21 cellular contexts compared by ENCODE assay signal in genomic region chr10:114336823-114337509, GRCh38.
DNase-seq lines count a peak whose midpoint lies in the region; ATAC-seq, FAIRE-seq and TF ChIP-seq lines count a peak whose summit lies in the region.
"Had no signal": no experiment of that assay in that cellular context is flagged by ENCODE, and none has a peak within 500 bp of the region (broad histone marks: within the 10 kb centered on the region; RNA-seq: fewer than 3 reads in every experiment).

No MANE protein-coding gene starts in this region.

- TF ChIP-seq EP300 in GM12878 (IDR thresholded peaks at IDR 0.05; ENCODE audit: borderline replicate concordance in 1 of 2, control insufficient read depth in 1 of 2, low read depth in 2 of 2, low read length in 2 of 2), result no peak

- TF ChIP-seq CTCF in GM12878 (IDR thresholded peaks at IDR 0.05 in 2 of 3, conservative IDR thresholded peaks at IDR 0.05 in 1 of 3; ENCODE audit: control insufficient read depth in 2 of 3, extremely low read depth in 1 of 3, insufficient read depth in 1 of 3, low read depth in 3 of 3, low read length in 3 of 3) (no peak), nephron (IDR thresholded peaks at IDR 0.05; ENCODE audit: unreplicated experiment in 3 of 3) (no peak), progenitor cell of endocrine pancreas (IDR thresholded peaks at IDR 0.05; ENCODE audit: unreplicated experiment) (no peak)

- H4K20me1 ChIP-seq in BLaER1, result no peaks in the 10 kb centered on the region
- H4K20me1 ChIP-seq in GM12878 (ENCODE audit: control insufficient read depth, insufficient read depth), result no peaks in the 10 kb centered on the region

- no peak overlapping the region for H3K27ac ChIP-seq in BLaER1
- H3K27ac ChIP-seq in HUES48 (ENCODE audit: low read depth, low read length), result peak overlapping the region; percentile 80
- no peak overlapping the region for H3K27ac ChIP-seq in GM12878 (ENCODE audit: control insufficient read depth, insufficient read depth)
- H3K27ac ChIP-seq: gastroesophageal sphincter, PC-9, SJSA1, testis had no signal

- WGBS in GM12878 (ENCODE audit: insufficient coverage, insufficient replicate concordance, low lambda C conversion rate, missing lambda C conversion rate), result 43% methylated on average over 10 of the region's 10 CpGs

- SMC1A ChIA-PET in GM12878 (lab: Charles Lee; ENCODE audit: uncharacterized antibody, unreplicated experiment), result interaction anchor here (0.9 to 1.4 kb wide), 3 partner anchors 13 to 60 kb away, joined by 3 read pairs; no protein-coding TSS in a partner anchor

- peaks cover 3% of the 10 kb centered on the region for H3K27me3 Mint-ChIP-seq in nephron (ENCODE audit: low read depth)
- peaks cover 19% of the 10 kb centered on the region for H3K27me3 Mint-ChIP-seq in progenitor cell of endocrine pancreas
- H3K27me3 Mint-ChIP-seq: CD4-positive, CD25-positive, alpha-beta regulatory T cell had no signal

- H3K36me3 ChIP-seq in BLaER1, result no peaks in the 10 kb centered on the region
- H3K36me3 ChIP-seq in HUES48 (ENCODE audit: control insufficient read depth, insufficient read depth, low read length), result no peaks in the 10 kb centered on the region
- no peaks in the 10 kb centered on the region for H3K36me3 ChIP-seq in GM12878 (ENCODE audit: control insufficient read depth in 2 of 2, insufficient read depth in 2 of 2, low read length in 1 of 2)
- H3K36me3 ChIP-seq: SJSA1 had no signal

- H3K9me3 ChIP-seq in BLaER1, result no peaks in the 10 kb centered on the region
- no peaks in the 10 kb centered on the region for H3K9me3 ChIP-seq in HUES48 (ENCODE audit: control insufficient read depth, insufficient read depth, low read length)
- H3K9me3 ChIP-seq in GM12878 (replicated peaks; ENCODE audit: control insufficient read depth, insufficient read depth, low read length), result no peaks in the 10 kb centered on the region
- H3K9me3 ChIP-seq: gastroesophageal sphincter, SJSA1, testis had no signal

- H3K27ac Mint-ChIP-seq in nephron (peak overlapping the region; percentile 32 to 81 (median 78)), progenitor cell of endocrine pancreas (no peak overlapping the region)
- H3K27ac Mint-ChIP-seq: CD4-positive, CD25-positive, alpha-beta regulatory T cell; dendritic cell treated with granulocyte-macrophage colony-stimulating factor and Interleukin-4, amounts not matched to agents 40 ng/mL and 50 ng/mL, for 4 days had no signal

- H3K27me3 ChIP-seq in BLaER1 (no peaks in the 10 kb centered on the region), HUES48 (ENCODE audit: control insufficient read depth, insufficient read depth, low read length) (0 out of 2 replicates have a peak, but pooled peaks cover 2% of the 10 kb centered on the region), GM12878 (replicated peaks in 1 of 2; ENCODE audit: control insufficient read depth in 2 of 2, insufficient read depth in 2 of 2, low read length in 1 of 2) (peaks cover 0 to 2% of the 10 kb centered on the region in 2 experiments; a peak in 3 of 4 replicates)
- H3K27me3 ChIP-seq: gastroesophageal sphincter, SJSA1, testis had no signal

- DNase-seq in GM12878 (ENCODE audit: low read depth, low spot score) (no peak), NCI-H526 treated with DMSO at 0.1 percent for 48 hours (lab: John Stamatoyannopoulos, UW) (no peak), COLO829 (ENCODE audit: low spot score) (no peak), progenitor cell of endocrine pancreas (ENCODE audit: low spot score, unreplicated experiment) (no peak), ecto neural progenitor cell (ENCODE audit: low spot score) (no peak)
- DNase-seq: Karpas-422; left cardiac atrium; midbrain; NCI-H1105; NCI-H748 treated with DMSO at 0.1 percent for 48 hours; nephron progenitor cell; PC-9; stimulated activated CD4-positive, alpha-beta T cell treated with anti-CD3 and anti-CD28 coated beads, Interleukin-12 subunit alpha, Interleukin-12 subunit beta, amount 100 ng/mL, for 4 hours; testis had no signal

- H3K4me1 Mint-ChIP-seq in nephron (peaks cover 59% of the 10 kb centered on the region), progenitor cell of endocrine pancreas (ENCODE audit: low read depth) (peaks cover 3% of the 10 kb centered on the region)

- peak overlapping the region in 1 of 3 experiments; percentile 46 for H3K4me3 Mint-ChIP-seq in nephron
- no peak overlapping the region for H3K4me3 Mint-ChIP-seq in progenitor cell of endocrine pancreas (ENCODE audit: low read depth)
- H3K4me3 Mint-ChIP-seq: CD4-positive, CD25-positive, alpha-beta regulatory T cell; dendritic cell treated with granulocyte-macrophage colony-stimulating factor and Interleukin-4, amounts not matched to agents 40 ng/mL and 50 ng/mL, for 4 days had no signal

- ATAC-seq in GM12878, result no peak
- ATAC-seq: gastroesophageal sphincter, left cardiac atrium had no signal

- TF ChIP-seq RAD21 in GM12878 (IDR thresholded peaks at IDR 0.05; ENCODE audit: insufficient read depth, low read depth, low read length), result no peak

- CTCF ChIA-PET in GM12878 (lab: Yijun Ruan, JAX), result no interaction called here

- no TSS peak for BruUV-seq in GM12878 (replicated peaks; lab: Mats Ljungman, UMichigan)

- POLR2A ChIA-PET in GM12878 (lab: Charles Lee), result no interaction called here

- peak; percentile 61 for FAIRE-seq in GM12878 (lab: Jason Lieb, UNC)

- peaks cover 9% of the 10 kb centered on the region for H3K36me3 Mint-ChIP-seq in nephron (ENCODE audit: low read depth)
- H3K36me3 Mint-ChIP-seq in progenitor cell of endocrine pancreas (ENCODE audit: insufficient read depth), result no peaks in the 10 kb centered on the region
- H3K36me3 Mint-ChIP-seq: CD4-positive, CD25-positive, alpha-beta regulatory T cell had no signal

- intact Hi-C loops in GM12878 (cut with micrococcal nuclease; ENCODE audit: unreplicated experiment), result no loop called here

- no peak overlapping the region for H2AFZ ChIP-seq in GM12878 (ENCODE audit: control insufficient read depth, low read depth, low read length)
- H2AFZ ChIP-seq: PC-9 had no signal

- H3K4me2 ChIP-seq in BLaER1 (peak overlapping the region; percentile 60; the same call in 1 of the 2 replicates), GM12878 (ENCODE audit: control insufficient read depth, insufficient read depth) (no peak overlapping the region)
- H3K4me2 ChIP-seq: PC-9 had no signal

- no peaks in the 10 kb centered on the region for H3K79me2 ChIP-seq in GM12878 (ENCODE audit: control insufficient read depth, insufficient read depth, low read length)

- H3K9ac ChIP-seq in BLaER1, result no peak overlapping the region
- H3K9ac ChIP-seq in HUES48 (ENCODE audit: low read depth, low read length), result no peak overlapping the region
- no peak overlapping the region for H3K9ac ChIP-seq in GM12878 (ENCODE audit: control insufficient read depth, insufficient read depth, low read length)

- TF ChIP-seq POLR2A in GM12878 (IDR thresholded peaks at IDR 0.05; ENCODE audit: low read depth, low read length), result no peak

- in situ Hi-C loops in GM12878 (cut with MboI), result no loop called here

- no peaks in the 10 kb centered on the region for H3K9me3 Mint-ChIP-seq in nephron
- H3K9me3 Mint-ChIP-seq in progenitor cell of endocrine pancreas (ENCODE audit: low read depth), result no peaks in the 10 kb centered on the region
- H3K9me3 Mint-ChIP-seq: CD4-positive, CD25-positive, alpha-beta regulatory T cell; dendritic cell treated with granulocyte-macrophage colony-stimulating factor and Interleukin-4, amounts not matched to agents 40 ng/mL and 50 ng/mL, for 4 days; nephron progenitor cell had no signal

- H3K4me1 ChIP-seq in BLaER1 (peaks cover 53% of the 10 kb centered on the region), HUES48 (ENCODE audit: control insufficient read depth, insufficient read depth, low read length) (peaks cover 12% of the 10 kb centered on the region), GM12878 (ENCODE audit: control insufficient read depth, insufficient read depth, low read length) (peaks cover 4% of the 10 kb centered on the region; the same call in 1 of the 2 replicates)

- H3K4me3 ChIP-seq in BLaER1, result no peak overlapping the region
- no peak overlapping the region for H3K4me3 ChIP-seq in HUES48 (ENCODE audit: low read depth, low read length)
- H3K4me3 ChIP-seq in GM12878, result no peak overlapping the region
- H3K4me3 ChIP-seq: gastroesophageal sphincter, PC-9, SJSA1, testis had no signal

- RAD21 ChIA-PET in GM12878 (lab: Charles Lee; ENCODE audit: unreplicated experiment), result interaction anchor here (1.2 kb wide), 1 partner anchor 33 kb away, joined by 3 read pairs; no protein-coding TSS in a partner anchor

TF ChIP-seq in GM12878, 131 proteins besides CTCF, POLR2A, EP300 and RAD21:
- no peak for TF ChIP-seq SREBF2 (IDR thresholded peaks at IDR 0.05; ENCODE audit: low read length)
- TF ChIP-seq ATF7 (IDR thresholded peaks at IDR 0.05; ENCODE audit: low read depth), result peak; percentile 30; the same call in 1 of the 2 replicates
